In genomic region chr1:226481133-226481532, GRCh38 we compare ENCODE assay signal across 24 cellular contexts.
"Had no signal": no experiment of that assay in that cellular context is flagged by ENCODE, and none has a peak within 500 bp of the region (broad histone marks: within the 10 kb centered on the region; RNA-seq: fewer than 3 reads in every experiment).

No MANE protein-coding gene starts in this region.

- H3K4me3 ChIP-seq: ascending aorta, body of pancreas, SJSA1 had no signal

- H3K36me3 ChIP-seq: ascending aorta, SJSA1 had no signal

- H3K9me3 ChIP-seq: ascending aorta, body of pancreas, SJSA1 had no signal

- H3K4me1 ChIP-seq: ascending aorta, body of pancreas had no signal

- DNase-seq: activated CD4-positive, alpha-beta T cell treated with anti-CD3 and anti-CD28 coated beads for 48 hours; activated CD4-positive, alpha-beta T cell treated with anti-CD3 and anti-CD28 coated beads, Interleukin-2, amount 50 U/mL, for 4 hours; activated CD4-positive, CD25-positive, alpha-beta regulatory T cell treated with anti-CD3 and anti-CD28 coated beads, Interleukin-2, amount 50 U/mL, for 72 hours; activated CD8-positive, alpha-beta memory T cell treated with anti-CD3 and anti-CD28 coated beads, Interleukin-2, amount 50 U/mL, for 48 hours; activated CD8-positive, alpha-beta T cell treated with anti-CD3 and anti-CD28 coated beads, Interleukin-2, amount 10 ng/mL, durations not matched to agents 7 days and 5 days; activated effector memory CD4-positive, alpha-beta T cell treated with Interleukin-2 at 50 U/mL for 16 hours; activated naive CD4-positive, alpha-beta T cell; activated T-cell treated with anti-CD3 and anti-CD28 coated beads, Interleukin-2, amount 50 U/mL, for 1 hour; body of pancreas; central memory CD4-positive, alpha-beta T cell; NCI-H1092; NCI-H1417; NCI-H1694; NCI-H2081; NCI-H2171; NCI-H2227 treated with DMSO at 0.1 percent for 48 hours; NCI-H446 treated with DMSO at 0.1 percent for 48 hours; NCI-H526 treated with DMSO at 0.1 percent for 48 hours; PC-3; SHP77 had no signal

- ATAC-seq: activated CD8-positive, alpha-beta T cell treated with anti-CD3 and anti-CD28 coated beads, Interleukin-2, amount 10 ng/mL, durations not matched to agents 7 days and 5 days; body of pancreas; PC-3; WTC11 had no signal

- H3K4me2 ChIP-seq: KMS-11 had no signal

- H3K27ac ChIP-seq: ascending aorta, body of pancreas, KMS-11, SJSA1 had no signal

- H3K27me3 ChIP-seq: ascending aorta, body of pancreas had no signal
